In the genomic region with DNA sequence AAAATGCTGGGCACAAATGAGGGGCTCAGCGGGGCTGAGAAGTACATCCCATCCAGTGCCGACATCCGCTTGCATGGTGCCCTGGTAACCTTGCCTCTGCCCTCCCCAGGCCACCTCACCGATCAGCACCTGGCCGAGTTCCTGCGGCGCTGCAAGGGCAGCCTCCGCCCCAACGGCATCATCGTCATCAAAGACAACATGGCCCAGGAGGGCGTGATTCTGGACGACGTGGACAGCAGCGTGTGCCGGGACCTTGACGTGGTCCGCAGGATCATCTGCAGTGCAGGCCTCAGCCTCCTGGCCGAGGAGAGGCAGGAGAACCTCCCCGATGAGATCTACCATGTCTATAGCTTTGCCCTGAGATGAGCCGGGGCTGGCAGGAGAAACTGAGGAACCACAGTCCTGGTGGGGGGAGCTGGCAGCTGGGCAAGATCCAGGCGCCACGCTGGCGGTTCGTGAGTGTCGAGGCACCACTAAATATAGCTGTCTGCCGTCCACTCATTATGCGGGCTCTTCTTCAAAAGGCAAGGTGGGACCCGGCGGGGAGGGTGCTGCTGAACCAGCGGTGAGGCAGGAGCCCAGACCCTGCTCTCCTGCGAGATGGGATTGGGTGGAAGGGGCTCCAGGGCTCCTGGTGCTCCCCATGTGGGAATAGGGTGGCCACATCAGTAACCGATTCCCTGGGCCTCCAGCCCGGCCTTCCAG, we compare ENCODE assay signal across 17 cellular contexts. TPM values are rescaled to one million over a fixed set of nuclear protein-coding genes. Genes with fewer than 3 reads are reported as not detected.
DNase-seq lines count a peak whose midpoint lies in the region; ATAC-seq, FAIRE-seq and TF ChIP-seq lines count a peak whose summit lies in the region.
"Had no signal": no experiment of that assay in that cellular context is flagged by ENCODE, and none has a peak within 500 bp of the region (broad histone marks: within the 10 kb centered on the region; RNA-seq: fewer than 3 reads in every experiment).

No MANE protein-coding gene starts in this region.

- intact Hi-C loops in right cardiac atrium (cut with DNase I) = no loop called here
- intact Hi-C loops in heart left ventricle (cut with DNase I) = no loop called here

- H3K27ac Mint-ChIP-seq in HFFc6 = peak overlapping the region; percentile 29; the same call in 1 of the 2 replicates

- H3K4me3 Mint-ChIP-seq in HFFc6 = no peak overlapping the region

- WGBS in right cardiac atrium = 86% methylated on average over 33 of the region's 33 CpGs
- 78 to 89% (median 86%) methylated on average over 16 to 33 of the region's 33 CpGs for WGBS in heart left ventricle, 4 donors

- TF ChIP-seq POLR2A in heart left ventricle (IDR thresholded peaks at IDR 0.05) = no peak

- ATAC-seq in right cardiac atrium (no peak), heart left ventricle (no peak), HG03139 (IDR thresholded peaks at IDR 0.05; ENCODE audit: unreplicated experiment) (no peak)
- ATAC-seq: A549 had no signal

- TF ChIP-seq CTCF in heart left ventricle (IDR thresholded peaks at IDR 0.05) (no peak), HFFc6 (IDR thresholded peaks at IDR 0.05) (no peak), bronchial epithelial cell (IDR thresholded peaks at IDR 0.05; ENCODE audit: insufficient read depth, low read length, severe bottlenecking) (no peak)

- H3K36me3 ChIP-seq in heart left ventricle (peaks cover 9 to 76% (median 68%) of the 10 kb centered on the region in 9 donors), bronchial epithelial cell (ENCODE audit: control insufficient read depth, insufficient read depth, low read length) (peaks cover 35% of the 10 kb centered on the region)

- H3K27me3 Mint-ChIP-seq in HFFc6 (ENCODE audit: insufficient read depth) = peaks cover 6% of the 10 kb centered on the region

- H3K4me1 ChIP-seq in right cardiac atrium (ENCODE audit: control insufficient read depth, insufficient read depth, low read length) (peaks cover 6% of the 10 kb centered on the region), heart left ventricle (peaks cover 6 to 36% (median 29%) of the 10 kb centered on the region in 12 donors)

- peak; percentile 13 for FAIRE-seq in bronchial epithelial cell (lab: Jason Lieb, UNC)
- FAIRE-seq in RCC 7860 (lab: Jason Lieb, UNC) = no peak
- FAIRE-seq: A549, H54 had no signal

- H3K4me3 ChIP-seq in right cardiac atrium (ENCODE audit: low read length) = no peak overlapping the region
- no peak overlapping the region for H3K4me3 ChIP-seq in heart left ventricle
- no peak overlapping the region for H3K4me3 ChIP-seq in bronchial epithelial cell (ENCODE audit: low read depth, low read length)
- H3K4me3 ChIP-seq: A549 had no signal

- H3K27me3 ChIP-seq in right cardiac atrium (ENCODE audit: control insufficient read depth, insufficient read depth) = no peaks in the 10 kb centered on the region
- no peaks in the 10 kb centered on the region for H3K27me3 ChIP-seq in heart left ventricle
- H3K27me3 ChIP-seq in bronchial epithelial cell (ENCODE audit: control insufficient read depth, insufficient read depth, low read length) = no peaks in the 10 kb centered on the region

- no peaks in the 10 kb centered on the region for H3K9me3 Mint-ChIP-seq in HFFc6

- H3K9me3 ChIP-seq in right cardiac atrium (ENCODE audit: control insufficient read depth, low read length) = no peaks in the 10 kb centered on the region
- H3K9me3 ChIP-seq in heart left ventricle = no peaks in the 10 kb centered on the region
- H3K9me3 ChIP-seq: A549 had no signal

- no peak overlapping the region for H3K27ac ChIP-seq in right cardiac atrium (ENCODE audit: low read length)
- no peak overlapping the region for H3K27ac ChIP-seq in heart left ventricle
- H3K27ac ChIP-seq: A549, C4-2B had no signal

- peaks cover 31% of the 10 kb centered on the region for H3K36me3 Mint-ChIP-seq in HFFc6 (ENCODE audit: low read depth)

- H3K4me1 Mint-ChIP-seq in HFFc6 (ENCODE audit: low read depth) = peaks cover 38% of the 10 kb centered on the region

- DNase-seq in right cardiac atrium (peak in 2 of 3 donors; percentile 41 to 52), heart left ventricle (no peak), HFFc6 (no peak), bronchial epithelial cell (ENCODE audit: low read depth) (no peak), RCC 7860 (ENCODE audit: low spot score) (no peak), OCI-M2 (lab: John Stamatoyannopoulos, UW; ENCODE audit: unreplicated experiment) (no peak)
- DNase-seq: COR-L47, KBM-7, NCI-H1436, NCI-H2081, NCI-H510A, NCI-H82, Right ventricle myocardium superior had no signal

RNA-seq across cellular contexts. Expression of a gene that starts 6.7 kb away (rescaled TPM):
- 10 to 100 TPM in 3 of 4 donors, 1 to 10 TPM in 1; 9.1 to 10.7 (median 10.2) TPM for total RNA-seq in right cardiac atrium
- 9.8 TPM for polyA plus RNA-seq in right cardiac atrium
- 10 to 100 TPM in 5 of 9 donors, 1 to 10 TPM in 4; 7.5 to 22.5 (median 10.3) TPM for total RNA-seq in heart left ventricle
- 10 to 100 TPM in 1 of 2 donors, 1 to 10 TPM in 1; 8.2 to 17.2 TPM for polyA plus RNA-seq in heart left ventricle
- total RNA-seq in HFFc6 (2021; fragmentation: NEBNext Ultra II Directional; extraction: Animal tissue kit (Norgen Biotek cat#: 25700)) = 10 to 100 TPM; 28.9 to 33.1 (median 30.6) TPM
- 6.1 and 9.2 TPM in 2 replicates for total RNA-seq in bronchial epithelial cell

RNA-seq across cellular contexts. Expression of a gene that starts 9.3 kb away (rescaled TPM):
- total RNA-seq in right cardiac atrium (10 to 100 TPM; 45.0 to 55.2 (median 48.6) TPM), heart left ventricle (10 to 100 TPM; 39.0 to 76.7 (median 56.0) TPM), bronchial epithelial cell (32.6 and 40.8 TPM in 2 replicates)
- polyA plus RNA-seq in right cardiac atrium (78.1 TPM), heart left ventricle (100 to 1,000 TPM in 1 of 2 donors, 10 to 100 TPM in 1; 87.7 to 111 TPM)
- 10 to 100 TPM; 81.6 to 90.0 (median 87.7) TPM for total RNA-seq in HFFc6 (2021; fragmentation: NEBNext Ultra II Directional; extraction: Animal tissue kit (Norgen Biotek cat#: 25700))

RNA-seq across cellular contexts. Expression of a gene that starts 14.3 kb away (rescaled TPM):
- total RNA-seq in right cardiac atrium (under 1 TPM in 1 of 4 donors, not detected in 3; 0.20 TPM), heart left ventricle (not detected), bronchial epithelial cell (not detected in 2 replicates)
- polyA plus RNA-seq in right cardiac atrium (not detected), heart left ventricle (not detected)
- under 1 TPM in 2 of 6 experiments, not detected in 4; 0.14 to 0.20 TPM for total RNA-seq in HFFc6 (2021; fragmentation: NEBNext Ultra II Directional; extraction: Animal tissue kit (Norgen Biotek cat#: 25700))
- total RNA-seq: Right ventricle myocardium superior had no signal

RNA-seq across cellular contexts. Expression of a gene that starts 30.2 kb away (rescaled TPM):
- total RNA-seq in right cardiac atrium (1 to 10 TPM; 1.8 to 5.7 (median 3.7) TPM), heart left ventricle (1 to 10 TPM in 3 of 9 donors, under 1 TPM in 5, not detected in 1; 0.22 to 1.5 (median 0.84) TPM), bronchial epithelial cell (0.13 TPM in 1 of 2 replicates, not detected in the other)
- polyA plus RNA-seq in right cardiac atrium (2.6 TPM), heart left ventricle (under 1 TPM; 0.65 to 0.83 TPM)
- 100 to 1,000 TPM in 4 of 6 experiments, 10 to 100 TPM in 2; 34.0 to 113 (median 102) TPM for total RNA-seq in HFFc6 (2021; fragmentation: NEBNext Ultra II Directional; extraction: Animal tissue kit (Norgen Biotek cat#: 25700))

Comparison
In these comparisons a context has a peak if more than half of its experiments do, and no peak if none do; other contexts are left out.
1. DNase-seq: peak in right cardiac atrium (2 of 3); none in heart left ventricle (0 of 5), HFFc6 (single experiment), bronchial epithelial cell (single experiment), RCC 7860 (single experiment) and OCI-M2 (single experiment).